15 cellular contexts compared by ENCODE assay signal in genomic region chr3:55406666-55407425, GRCh38.
"Had no signal": no experiment of that assay in that cellular context is flagged by ENCODE, and none has a peak within 500 bp of the region (broad histone marks: within the 10 kb centered on the region; RNA-seq: fewer than 3 reads in every experiment).

No MANE protein-coding gene starts in this region.

- ATAC-seq: heart left ventricle, left lobe of liver, psoas muscle, sciatic nerve had no signal

- H3K9me3 ChIP-seq: psoas muscle, testis had no signal

- H3K36me3 ChIP-seq: brain microvascular endothelial cell, heart left ventricle had no signal

- H3K27ac ChIP-seq: brain microvascular endothelial cell, heart left ventricle, psoas muscle, testis had no signal

- H3K4me1 ChIP-seq: heart left ventricle, psoas muscle, testis had no signal

- H3K27me3 ChIP-seq: brain microvascular endothelial cell, testis had no signal

- H3K4me3 ChIP-seq: heart left ventricle, psoas muscle, testis had no signal

- DNase-seq: activated B cell treated with CpG ODN at 0.5 μM for 24 hours; activated CD4-positive, alpha-beta T cell treated with anti-CD3 and anti-CD28 coated beads, Interleukin-2, amount 10 ng/mL, durations not matched to agents 7 days and 5 days; activated naive CD4-positive, alpha-beta T cell treated with anti-CD3 and anti-CD28 coated beads, Interleukin-2, amount 10 ng/mL, durations not matched to agents 7 days and 5 days; activated T-cell treated with anti-CD3 and anti-CD28 coated beads for 4 hours; brain microvascular endothelial cell; dermis blood vessel endothelial cell; heart left ventricle; islet precursor cell; mesenchymal stem cell; psoas muscle; stimulated activated CD4-positive, alpha-beta T cell treated with anti-CD3 and anti-CD28 coated beads, Interleukin-4, amount 100 ng/mL, for 1 hour; stimulated activated CD8-positive, alpha-beta memory T cell treated with anti-CD3 and anti-CD28 coated beads, Interleukin-4, amount 100 ng/mL, for 48 hours; testis had no signal
